In the genomic region with DNA sequence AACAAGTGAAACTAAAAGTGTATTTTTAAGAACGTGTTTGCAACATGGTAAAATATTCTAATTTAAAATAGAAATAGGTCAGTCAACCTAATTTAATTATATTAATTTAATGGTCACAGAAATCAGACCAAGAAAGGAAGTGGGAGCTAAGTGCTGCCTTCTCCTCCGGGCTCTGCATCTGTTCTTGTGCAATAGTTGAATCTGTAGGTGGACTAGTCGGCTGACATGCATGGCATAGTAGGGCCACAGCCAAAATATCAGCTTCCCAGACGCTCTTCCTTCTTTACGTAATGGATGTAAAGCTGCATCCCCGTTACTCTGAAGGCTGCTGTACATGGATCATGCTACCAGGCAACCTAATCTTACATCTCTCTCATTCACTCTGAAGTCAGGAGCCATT, we compare ENCODE assay signal across 15 cellular contexts. TPM values are rescaled to one million over a fixed set of nuclear protein-coding genes. Genes with fewer than 3 reads are reported as not detected.
A peak's percentile ranks its signal among the peaks of the same experiment; 100 is the strongest.
DNase-seq lines count a peak whose midpoint lies in the region; ATAC-seq, FAIRE-seq and TF ChIP-seq lines count a peak whose summit lies in the region.
"Had no signal": no experiment of that assay in that cellular context is flagged by ENCODE, and none has a peak within 500 bp of the region (broad histone marks: within the 10 kb centered on the region; RNA-seq: fewer than 3 reads in every experiment).

No MANE protein-coding gene starts in this region.

- no peak for TF ChIP-seq CTCF in omental fat pad (IDR thresholded peaks at IDR 0.05)

- peak overlapping the region; percentile 64 for H3K4me2 ChIP-seq in skeletal muscle satellite cell (ENCODE audit: low read length)

- FAIRE-seq in GM12892 (lab: Jason Lieb, UNC): peak; percentile 36
- FAIRE-seq: K562 had no signal

- DNase-seq in GM12892 (ENCODE audit: insufficient read length) (no peak), SJSA1 (ENCODE audit: low read depth in 1 of 2, low spot score in 2 of 2) (no peak), fibroblast of gingiva (ENCODE audit: low read depth) (peak; percentile 28), omental fat pad (ENCODE audit: low spot score) (no peak), NCI-H2196 treated with DMSO at 0.1 percent for 48 hours (lab: John Stamatoyannopoulos, UW; ENCODE audit: unreplicated experiment) (no peak)
- no peak for DNase-seq in effector CD4-positive, alpha-beta T cell
- DNase-seq: activated gamma-delta T cell treated with Interleukin-2 at 50 U/mL for 16 hours; effector memory CD8-positive, alpha-beta T cell; immature natural killer cell; RPMI8226; stimulated activated CD4-positive, alpha-beta T cell treated with anti-CD3 and anti-CD28 coated beads, Interleukin-12 subunit alpha, Interleukin-12 subunit beta, amount 100 ng/mL, for 4 hours; WERI-Rb-1 had no signal

- H3K36me3 ChIP-seq in SJSA1 (peaks cover 15% of the 10 kb centered on the region), skeletal muscle satellite cell (ENCODE audit: insufficient read depth, low read length) (no peaks in the 10 kb centered on the region)
- H3K36me3 ChIP-seq: WERI-Rb-1 had no signal

- H3K27me3 ChIP-seq in SJSA1 (replicated peaks) (no peaks in the 10 kb centered on the region), skeletal muscle satellite cell (ENCODE audit: control insufficient read depth, insufficient read depth, low read length) (no peaks in the 10 kb centered on the region)

- no peak overlapping the region for H3K4me3 ChIP-seq in SJSA1
- peak overlapping the region; percentile 17 for H3K4me3 ChIP-seq in skeletal muscle satellite cell (ENCODE audit: low read length)
- H3K4me3 ChIP-seq: K562 had no signal

- peak overlapping the region; percentile 20 for H3K9ac ChIP-seq in skeletal muscle satellite cell (ENCODE audit: low read depth, low read length)

- H3K4me1 ChIP-seq in SJSA1 (replicated peaks) (peaks cover 69% of the 10 kb centered on the region), skeletal muscle satellite cell (ENCODE audit: control insufficient read depth, insufficient read depth, low read length) (peaks cover 59% of the 10 kb centered on the region)

- peak overlapping the region; percentile 16 for H3K27ac ChIP-seq in SJSA1
- H3K27ac ChIP-seq: WERI-Rb-1 had no signal

- TF ChIP-seq POLR2A in GM12892 (IDR thresholded peaks at IDR 0.05; ENCODE audit: low read depth, low read length): no peak

- ATAC-seq in omental fat pad (ENCODE audit: low FRiP score): no peak
- no peak for ATAC-seq in HG03439 (IDR thresholded peaks at IDR 0.05; ENCODE audit: unreplicated experiment)
- ATAC-seq: effector memory CD8-positive, alpha-beta T cell; K562 had no signal

- H3K9me3 ChIP-seq in SJSA1 (replicated peaks) (no peaks in the 10 kb centered on the region), skeletal muscle satellite cell (replicated peaks; ENCODE audit: low read length) (no peaks in the 10 kb centered on the region)

RNA-seq across cellular contexts. Expression of a gene that starts 47.3 kb away (rescaled TPM):
- polyA plus RNA-seq in GM12892 (2012; ENCODE audit: missing spikeins): not detected
- total RNA-seq in SJSA1 (2014; rRNA removed; shearing (Covaris generic)): 489 and 591 TPM in 2 replicates
- 112 and 149 TPM in 2 replicates for total RNA-seq in skeletal muscle satellite cell (2012; rRNA removed)
- 1,000 to 10,000 TPM in 2 of 4 donors, 100 to 1,000 TPM in 2; 611 to 1,113 (median 995) TPM for total RNA-seq in omental fat pad
- polyA plus RNA-seq: immature natural killer cell, K562 had no signal

RNA-seq across cellular contexts. Expression of a gene that starts 47.4 kb away (rescaled TPM):
- 0.32 TPM for polyA plus RNA-seq in GM12892 (2012; ENCODE audit: missing spikeins)
- total RNA-seq in SJSA1 (2014; rRNA removed; shearing (Covaris generic)): 677 and 741 TPM in 2 replicates
- 75.5 and 113 TPM in 2 replicates for total RNA-seq in skeletal muscle satellite cell (2012; rRNA removed)
- 100 to 1,000 TPM; 380 to 788 (median 684) TPM for total RNA-seq in omental fat pad
- polyA plus RNA-seq: immature natural killer cell had no signal
